Comparison of ENCODE assay signal across 13 cellular contexts in the genomic region with DNA sequence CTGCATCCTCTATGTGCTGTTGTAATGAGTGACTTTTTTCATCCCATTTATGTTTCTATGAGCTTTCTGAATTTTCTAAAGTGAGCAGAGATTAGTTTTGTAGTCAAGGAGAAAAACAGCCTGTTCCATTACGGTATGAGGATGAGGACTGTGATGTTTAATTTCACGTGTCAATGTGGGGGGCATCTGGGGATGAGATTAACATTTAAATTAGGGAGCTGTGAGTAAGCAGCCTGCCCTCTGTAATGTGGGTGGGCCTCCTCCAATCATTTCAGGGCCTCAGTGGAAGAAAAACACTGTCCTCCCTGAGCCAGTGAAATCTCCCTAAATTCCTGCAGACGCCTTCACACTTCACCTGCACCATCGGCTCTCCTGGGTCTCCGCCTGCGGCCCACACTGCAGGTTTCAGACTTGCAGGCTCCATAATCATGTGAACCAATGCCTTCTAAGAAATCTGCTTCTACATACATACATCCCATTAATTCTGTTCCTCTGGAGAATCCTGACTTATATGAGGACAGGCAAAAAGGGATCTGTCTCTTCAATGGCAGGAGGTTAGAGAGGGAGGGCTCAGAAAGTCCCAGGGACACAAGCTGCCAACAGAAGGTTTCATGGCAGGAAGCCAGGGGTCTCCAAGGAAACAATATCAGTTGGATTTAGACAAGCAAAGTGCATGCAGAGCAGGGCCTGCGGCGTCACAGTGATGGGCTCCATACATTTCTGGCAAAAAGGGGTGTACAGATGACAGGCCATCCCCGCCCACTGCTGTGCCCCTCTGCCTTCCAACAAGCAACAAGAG.
A peak's percentile ranks its signal among the peaks of the same experiment; 100 is the strongest.
DNase-seq lines count a peak whose midpoint lies in the region; FAIRE-seq and TF ChIP-seq lines count a peak whose summit lies in the region.
"Had no signal": no experiment of that assay in that cellular context is flagged by ENCODE, and none has a peak within 500 bp of the region (broad histone marks: within the 10 kb centered on the region; RNA-seq: fewer than 3 reads in every experiment).

No MANE protein-coding gene starts in this region.

- no peak overlapping the region for H3K4me3 ChIP-seq in foreskin fibroblast (ENCODE audit: low read depth in 1 of 2, low read length in 2 of 2)
- H3K4me3 ChIP-seq: BLaER1 had no signal

- peak overlapping the region; percentile 71 to 89 (median 88) for H3K27ac Mint-ChIP-seq in nephron
- no peak overlapping the region for H3K27ac Mint-ChIP-seq in MCF 10A (ENCODE audit: low read depth, unreplicated experiment)
- H3K27ac Mint-ChIP-seq: activated T-helper 1 cell treated with anti-CD3 and anti-CD28 coated beads, Interleukin-12 subunit alpha, Interleukin-12 subunit beta, Interleukin-2, Interleukin-4 antibody, amounts not matched to agents 30 ng/mL and 10 ng/mL and 1 ng/mL, durations not matched to agents 14 hours and 24 hours and 36 hours had no signal

- H3K4me3 Mint-ChIP-seq in nephron, result peak overlapping the region in 1 of 3 experiments; percentile 4
- H3K4me3 Mint-ChIP-seq in MCF 10A (ENCODE audit: unreplicated experiment), result no peak overlapping the region
- H3K4me3 Mint-ChIP-seq: activated T-helper 1 cell treated with anti-CD3 and anti-CD28 coated beads, Interleukin-12 subunit alpha, Interleukin-12 subunit beta, Interleukin-2, Interleukin-4 antibody, amounts not matched to agents 30 ng/mL and 10 ng/mL and 1 ng/mL, durations not matched to agents 14 hours and 24 hours and 36 hours had no signal

- DNase-seq in DMS79 treated with DMSO at 0.1 percent for 48 hours (lab: John Stamatoyannopoulos, UW), result peak; percentile 11
- peak; percentile 52 for DNase-seq in NCI-H345 (lab: John Stamatoyannopoulos, UW)
- peak in 6 of 61 donors; percentile 11 to 64 (median 36) for DNase-seq in caudate nucleus (lab: John Stamatoyannopoulos, UW)
- DNase-seq in COLO668 (lab: John Stamatoyannopoulos, UW; ENCODE audit: unreplicated experiment), result no peak
- no peak for DNase-seq in frontal cortex (ENCODE audit: low spot score in 2 of 2)
- DNase-seq in foreskin fibroblast, result no peak
- DNase-seq in MCF 10A (ENCODE audit: unreplicated experiment), result no peak
- DNase-seq: erythroblast, NCI-H187 treated with DMSO at 0.1 percent for 48 hours had no signal

- no peak for FAIRE-seq in frontal cortex (lab: Jason Lieb, UNC)
- FAIRE-seq: bronchial epithelial cell had no signal

- BruUV-seq in MCF 10A (replicated peaks; lab: Mats Ljungman, UMichigan), result no TSS peak

- TF ChIP-seq CTCF in nephron (IDR thresholded peaks at IDR 0.05; ENCODE audit: unreplicated experiment in 3 of 3), result no peak
- no peak for TF ChIP-seq CTCF in foreskin fibroblast (IDR thresholded peaks at IDR 0.05; ENCODE audit: low read depth, low read length)
- TF ChIP-seq CTCF in MCF 10A (IDR thresholded peaks at IDR 0.05; ENCODE audit: unreplicated experiment), result no peak

- H3K4me1 Mint-ChIP-seq in nephron (peaks cover 85% of the 10 kb centered on the region), MCF 10A (ENCODE audit: insufficient read depth, unreplicated experiment) (no peaks in the 10 kb centered on the region)

- POLR2A ChIA-PET in MCF 10A (lab: Yijun Ruan, JAX), result interaction anchor here (0.7 to 1.0 kb wide), 4 partner anchors 8 to 23 kb away, joined by 3 read pairs; no protein-coding TSS in a partner anchor

- H3K27ac ChIP-seq in caudate nucleus (ENCODE audit: low read depth, low read length), result peak overlapping the region; percentile 29
- H3K27ac ChIP-seq: BLaER1 had no signal

- H3K36me3 Mint-ChIP-seq in nephron (ENCODE audit: low read depth), result peaks cover 63% of the 10 kb centered on the region
- peaks cover 32% of the 10 kb centered on the region for H3K36me3 Mint-ChIP-seq in MCF 10A (ENCODE audit: insufficient read depth, unreplicated experiment)

- CTCF ChIA-PET in MCF 10A (lab: Yijun Ruan, JAX), result interaction anchor here (0.7 to 3.4 kb wide), 4 partner anchors 9 to 169 kb away, joined by 3 to 24 read pairs (median 5); no protein-coding TSS in a partner anchor

- H3K9me3 Mint-ChIP-seq in nephron, result no peaks in the 10 kb centered on the region
- no peaks in the 10 kb centered on the region for H3K9me3 Mint-ChIP-seq in MCF 10A (ENCODE audit: unreplicated experiment)
- H3K9me3 Mint-ChIP-seq: activated T-helper 1 cell treated with anti-CD3 and anti-CD28 coated beads, Interleukin-12 subunit alpha, Interleukin-12 subunit beta, Interleukin-2, Interleukin-4 antibody, amounts not matched to agents 30 ng/mL and 10 ng/mL and 1 ng/mL, durations not matched to agents 14 hours and 24 hours and 36 hours had no signal

- H3K27me3 Mint-ChIP-seq in nephron (ENCODE audit: low read depth) (no peaks in the 10 kb centered on the region), MCF 10A (ENCODE audit: insufficient read depth, unreplicated experiment) (no peaks in the 10 kb centered on the region)

- intact Hi-C loops in MCF 10A (cut with micrococcal nuclease), result no loop called here

Comparison
In these comparisons a context has a peak if more than half of its experiments do, and no peak if none do; other contexts are left out.
1. DNase-seq: peak in DMS79 treated with DMSO at 0.1 percent for 48 hours (single experiment) and NCI-H345 (single experiment); none in COLO668 (single experiment), frontal cortex (0 of 2), foreskin fibroblast (0 of 2) and MCF 10A (single experiment).